ENCODE assay signal across 29 cellular contexts in genomic region chr1:42838482-42839190, GRCh38. TPM values are rescaled to one million over a fixed set of nuclear protein-coding genes. Genes with fewer than 3 reads are reported as not detected.
DNase-seq lines count a peak whose midpoint lies in the region; ATAC-seq and TF ChIP-seq lines count a peak whose summit lies in the region.
"Had no signal": no experiment of that assay in that cellular context is flagged by ENCODE, and none has a peak within 500 bp of the region (broad histone marks: within the 10 kb centered on the region; RNA-seq: fewer than 3 reads in every experiment).

No MANE protein-coding gene starts in this region.

- H3K9ac ChIP-seq in OCI-LY3 (ENCODE audit: low read length): peak overlapping the region; percentile 51; the same call in 1 of the 2 replicates

- peak overlapping the region; percentile 47; the same call in 1 of the 2 replicates for H2AFZ ChIP-seq in OCI-LY3 (ENCODE audit: low read depth, low read length)

- intact Hi-C loops in left cardiac atrium (cut with DNase I): no loop called here
- intact Hi-C loops in left ventricle myocardium inferior (cut with micrococcal nuclease): no loop called here
- intact Hi-C loops in left lung (cut with DNase I): no loop called here
- intact Hi-C loops in upper lobe of right lung (cut with DNase I): no loop called here

- no peaks in the 10 kb centered on the region for H4K20me1 ChIP-seq in OCI-LY3 (ENCODE audit: insufficient read depth, low read length)

- DNase-seq in left cardiac atrium (no peak), left ventricle myocardium inferior (no peak), left lung (no peak), upper lobe of right lung (no peak), ACHN (no peak), SKM-1 treated with dmso at 0.1 percent for 144 hours (lab: John Stamatoyannopoulos, UW; ENCODE audit: unreplicated experiment) (no peak)
- DNase-seq: activated CD4-positive, alpha-beta T cell treated with anti-CD3 and anti-CD28 coated beads for 36 hours; activated effector memory CD4-positive, alpha-beta T cell treated with Interleukin-2 at 50 U/mL for 16 hours; activated naive CD8-positive, alpha-beta T cell treated with anti-CD3 and anti-CD28 coated beads, Interleukin-2, amount 10 ng/mL, durations not matched to agents 7 days and 5 days; activated T-cell treated with anti-CD3 and anti-CD28 coated beads for 4 hours; BE2C; caudate nucleus; DMS53; mammary epithelial cell; NCI-H1417 treated with DMSO at 0.1 percent for 48 hours; NCI-H774; OCI-M1; psoas muscle; stimulated activated naive CD8-positive, alpha-beta T cell treated with anti-CD3 and anti-CD28 coated beads, Interleukin-15, Interleukin-2, amounts not matched to agents 100 U/mL and 50 U/mL, for 24 hours had no signal

- H3K27ac ChIP-seq in left ventricle myocardium inferior (replicated peaks) (no peak overlapping the region), OCI-LY3 (ENCODE audit: low read length) (peak overlapping the region; percentile 35; the same call in 1 of the 2 replicates), left lung (peak overlapping the region in 1 of 2 donors; percentile 46), upper lobe of right lung (peak overlapping the region; percentile 39)
- H3K27ac ChIP-seq: ascending aorta, neutrophil, psoas muscle had no signal

- ATAC-seq in left cardiac atrium (peak; percentile 30 to 46), left lung (peak; percentile 68), upper lobe of right lung (peak; percentile 84), HG02885 (IDR thresholded peaks at IDR 0.05; ENCODE audit: poor library complexity, unreplicated experiment) (no peak)
- ATAC-seq: activated CD4-positive, alpha-beta T cell treated with anti-CD3 and anti-CD28 coated beads for 36 hours; psoas muscle; SK-N-SH treated with all-trans-retinoic acid at 6 μM for 48 hours had no signal

- in situ Hi-C loops in ACHN (cut with HindIII; ENCODE audit: low pct_ligation_motif_present, low pct_unique_long_range_greater_than_20kb, low sequenced_read_pairs): no loop called here

- H3K79me2 ChIP-seq in OCI-LY3 (ENCODE audit: low read length): no peaks in the 10 kb centered on the region

- H3K4me1 ChIP-seq in left ventricle myocardium inferior (peaks cover 6% of the 10 kb centered on the region), OCI-LY3 (ENCODE audit: low read length) (peaks cover 24% of the 10 kb centered on the region), left lung (peaks cover 0 to 13% of the 10 kb centered on the region in 2 donors), upper lobe of right lung (no peaks in the 10 kb centered on the region)
- H3K4me1 ChIP-seq: ascending aorta, BE2C, HAP-1, psoas muscle had no signal

- H3K27me3 ChIP-seq in left ventricle myocardium inferior (ENCODE audit: low read depth): no peaks in the 10 kb centered on the region
- H3K27me3 ChIP-seq in OCI-LY3 (ENCODE audit: low read depth, low read length): no peaks in the 10 kb centered on the region
- H3K27me3 ChIP-seq in left lung: no peaks in the 10 kb centered on the region
- H3K27me3 ChIP-seq in upper lobe of right lung: no peaks in the 10 kb centered on the region
- H3K27me3 ChIP-seq: ascending aorta, BE2C, neutrophil had no signal

- H3K36me3 ChIP-seq in left ventricle myocardium inferior (peaks cover 15% of the 10 kb centered on the region), OCI-LY3 (replicated peaks; ENCODE audit: low read depth, low read length) (no peaks in the 10 kb centered on the region), left lung (peaks cover 0 to 25% of the 10 kb centered on the region in 2 donors), upper lobe of right lung (no peaks in the 10 kb centered on the region)
- H3K36me3 ChIP-seq: BE2C, thoracic aorta had no signal

- H3K4me3 ChIP-seq in left ventricle myocardium inferior (no peak overlapping the region), OCI-LY3 (ENCODE audit: low read length) (peak overlapping the region; percentile 49), left lung (no peak overlapping the region), upper lobe of right lung (no peak overlapping the region)
- H3K4me3 ChIP-seq: ascending aorta, HAP-1, psoas muscle, thoracic aorta had no signal

- H3K4me2 ChIP-seq in OCI-LY3 (ENCODE audit: low read length): peak overlapping the region; percentile 76

- H3K9me3 ChIP-seq in left ventricle myocardium inferior (replicated peaks) (no peaks in the 10 kb centered on the region), OCI-LY3 (ENCODE audit: insufficient read depth, low read length) (no peaks in the 10 kb centered on the region), left lung (no peaks in the 10 kb centered on the region), upper lobe of right lung (no peaks in the 10 kb centered on the region)
- H3K9me3 ChIP-seq: ascending aorta, BE2C, HAP-1, neutrophil, psoas muscle, thoracic aorta had no signal

- TF ChIP-seq CTCF in left ventricle myocardium inferior (IDR thresholded peaks at IDR 0.05; ENCODE audit: borderline replicate concordance) (no peak), OCI-LY3 (IDR thresholded peaks at IDR 0.05; ENCODE audit: low read depth, low read length) (no peak), left lung (IDR thresholded peaks at IDR 0.05) (no peak), upper lobe of right lung (IDR thresholded peaks at IDR 0.05) (no peak)

RNA-seq across cellular contexts. Expression of gene ZNF691, which starts 7.8 kb away (rescaled TPM):
- 1 to 10 TPM; 7.5 to 8.8 TPM for total RNA-seq in left cardiac atrium
- total RNA-seq in left ventricle myocardium inferior: 8.9 TPM
- total RNA-seq in left lung: 10 to 100 TPM in 1 of 2 donors, 1 to 10 TPM in 1; 9.9 to 10.3 TPM
- total RNA-seq in upper lobe of right lung: 8.2 TPM

RNA-seq across cellular contexts. Expression of gene SVBP, which starts 21.4 kb away (rescaled TPM):
- total RNA-seq in left cardiac atrium: 10 to 100 TPM; 10.6 to 14.2 TPM
- 10.9 TPM for total RNA-seq in left ventricle myocardium inferior
- total RNA-seq in left lung: 10 to 100 TPM; 15.7 to 16.4 TPM
- total RNA-seq in upper lobe of right lung: 19.4 TPM

RNA-seq across cellular contexts. Expression of gene ERMAP, which starts 21.7 kb away (rescaled TPM):
- total RNA-seq in left cardiac atrium (1 to 10 TPM; 4.0 to 4.3 TPM), left ventricle myocardium inferior (4.7 TPM), left lung (10 to 100 TPM; 13.8 to 14.4 TPM), upper lobe of right lung (18.2 TPM)

RNA-seq across cellular contexts. Expression of gene TMEM269, which starts 53.8 kb away (rescaled TPM):
- under 1 TPM in 1 of 2 donors, not detected in 1; 0.13 TPM for total RNA-seq in left cardiac atrium
- not detected for total RNA-seq in left ventricle myocardium inferior
- total RNA-seq in left lung: under 1 TPM in 1 of 2 donors, not detected in 1; 0.17 TPM
- total RNA-seq in upper lobe of right lung: not detected
- total RNA-seq: ascending aorta, dermis microvascular lymphatic vessel endothelial cell, G401, glomerular endothelial cell had no signal
